25 cellular contexts compared by ENCODE assay signal in the genomic region with DNA sequence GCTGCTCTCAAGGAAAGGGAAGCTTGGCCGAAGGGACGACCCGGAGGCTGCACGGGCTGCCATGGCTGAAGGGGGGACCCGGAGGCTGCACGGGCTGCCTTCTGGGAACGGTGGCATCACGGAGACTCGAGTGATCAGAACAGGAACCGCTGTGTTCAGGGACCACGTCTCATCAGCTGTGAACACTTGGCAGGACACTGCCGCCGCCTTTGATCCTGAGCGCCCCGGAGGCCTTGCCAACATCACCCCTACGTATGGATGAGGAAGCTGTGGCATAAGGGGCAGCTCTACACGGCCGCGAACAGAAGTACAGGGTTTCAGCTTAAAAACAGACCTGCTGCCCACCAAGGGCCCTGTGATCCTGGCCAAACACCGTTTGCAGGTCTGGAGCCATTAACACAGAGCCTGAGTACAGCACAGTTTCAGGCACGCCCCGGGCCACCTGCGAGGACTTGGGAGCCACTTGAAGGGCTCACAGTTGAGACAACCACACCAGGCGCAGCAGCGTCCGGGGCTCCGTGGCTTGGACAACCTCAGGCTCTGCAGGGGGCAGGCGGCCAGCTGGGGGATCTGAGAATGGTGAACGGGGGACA. TPM values are rescaled to one million over a fixed set of nuclear protein-coding genes. Genes with fewer than 3 reads are reported as not detected.
DNase-seq lines count a peak whose midpoint lies in the region; ATAC-seq, FAIRE-seq and TF ChIP-seq lines count a peak whose summit lies in the region.
"Had no signal": no experiment of that assay in that cellular context is flagged by ENCODE, and none has a peak within 500 bp of the region (broad histone marks: within the 10 kb centered on the region; RNA-seq: fewer than 3 reads in every experiment).

No MANE protein-coding gene starts in this region.

- no peak overlapping the region for H3K23ac ChIP-seq in mesenchymal stem cell (ENCODE audit: low read length in 2 of 2)

- no peak for TF ChIP-seq CTCF in HepG2 (CRISPR knock-in tag; IDR thresholded peaks at IDR 0.05)
- no peak for TF ChIP-seq CTCF in right lobe of liver (IDR thresholded peaks at IDR 0.05)
- TF ChIP-seq CTCF in OCI-LY7 (conservative IDR thresholded peaks at IDR 0.05; ENCODE audit: low read length), result no peak

- H3K4me2 ChIP-seq in HepG2 (ENCODE audit: low read depth, low read length), result no peak overlapping the region
- no peak overlapping the region for H3K4me2 ChIP-seq in OCI-LY7 (ENCODE audit: low read length)
- H3K4me2 ChIP-seq in mesenchymal stem cell (ENCODE audit: low read length, poor library complexity, severe bottlenecking), result no peak overlapping the region

- H3K27me3 ChIP-seq in HepG2 (ENCODE audit: control insufficient read depth in 1 of 2, insufficient read depth in 2 of 2, low read length in 2 of 2) (peaks cover 0 to 8% of the 10 kb centered on the region in 2 experiments; a peak in 2 of 5 replicates), right lobe of liver (no peaks in the 10 kb centered on the region), mesenchymal stem cell (ENCODE audit: control insufficient read depth in 1 of 2, insufficient read depth in 1 of 2, low read length in 2 of 2) (peaks cover 0 to 11% of the 10 kb centered on the region in 2 experiments), aorta (ENCODE audit: control insufficient read depth in 1 of 2, insufficient read depth in 2 of 2, low read length in 1 of 2) (no peaks in the 10 kb centered on the region)
- H3K27me3 ChIP-seq: colonic mucosa, pancreas had no signal

- H3K79me1 ChIP-seq in mesenchymal stem cell (replicated peaks; ENCODE audit: low read length, poor library complexity, severe bottlenecking), result peaks cover 20% of the 10 kb centered on the region

- FAIRE-seq in HepG2 (lab: Jason Lieb, UNC), result no peak
- FAIRE-seq: endothelial cell of umbilical vein, G401.6, GM12891, pancreas had no signal

- DNase-seq in HepG2 (ENCODE audit: low spot score) (no peak), right lobe of liver (no peak), OCI-LY7 (ENCODE audit: low spot score) (no peak), mesenchymal stem cell (no peak), aorta (peak; percentile 48 to 75), epidermal melanocyte (ENCODE audit: insufficient read length, low spot score) (no peak), amniotic stem cell (lab: John Stamatoyannopoulos, UW) (no peak)
- DNase-seq: activated B cell treated with CpG ODN at 0.5 μM for 24 hours; activated naive CD4-positive, alpha-beta T cell treated with anti-CD3 and anti-CD28 coated beads, Interleukin-2, amount 50 U/mL, for 16 hours; colonic mucosa; foreskin melanocyte; IMR-90; left colon; NCI-H1092; NCI-H2171 treated with DMSO at 0.1 percent for 48 hours; Right ventricle myocardium superior; stimulated activated CD4-positive, alpha-beta T cell treated with anti-CD3 and anti-CD28 coated beads, Interleukin-4, amount 100 ng/mL, for 1 hour; T-helper 1 cell had no signal

- no peak overlapping the region for H3K14ac ChIP-seq in mesenchymal stem cell (ENCODE audit: low read length in 2 of 2)

- H3K79me2 ChIP-seq in HepG2 (ENCODE audit: insufficient read depth, low read length), result no peaks in the 10 kb centered on the region
- peaks cover 8% of the 10 kb centered on the region; the same call in 1 of the 2 replicates for H3K79me2 ChIP-seq in OCI-LY7 (ENCODE audit: insufficient read depth, low read depth, low read length)

- H2BK12ac ChIP-seq in mesenchymal stem cell (ENCODE audit: low read length in 2 of 2), result no peak overlapping the region

- peak overlapping the region; percentile 22 for H4K91ac ChIP-seq in mesenchymal stem cell (ENCODE audit: low read length)

- H3K4me1 ChIP-seq in HepG2 (ENCODE audit: insufficient read depth, low read length) (peaks cover 20% of the 10 kb centered on the region), right lobe of liver (peaks cover 0 to 16% (median 8%) of the 10 kb centered on the region in 4 donors), OCI-LY7 (ENCODE audit: insufficient read depth, low read length, poor library complexity, severe bottlenecking) (peaks cover 45% of the 10 kb centered on the region), mesenchymal stem cell (ENCODE audit: control insufficient read depth, insufficient read depth, low read depth, low read length) (peaks cover 10% of the 10 kb centered on the region), aorta (ENCODE audit: control insufficient read depth in 1 of 2, insufficient read depth in 2 of 2, low read length in 2 of 2) (no peaks in the 10 kb centered on the region)

- H2AK5ac ChIP-seq in mesenchymal stem cell (ENCODE audit: low read length, severe bottlenecking), result no peak overlapping the region

- no peak overlapping the region for H3K4me3 ChIP-seq in HepG2 (replicated peaks in 1 of 3; ENCODE audit: insufficient read depth in 1 of 3, low read depth in 2 of 3, low read length in 3 of 3)
- no peak overlapping the region for H3K4me3 ChIP-seq in right lobe of liver
- no peak overlapping the region for H3K4me3 ChIP-seq in OCI-LY7 (ENCODE audit: low read depth, low read length, poor library complexity, severe bottlenecking)
- no peak overlapping the region for H3K4me3 ChIP-seq in mesenchymal stem cell (ENCODE audit: insufficient read depth in 1 of 2, low read depth in 1 of 2, low read length in 2 of 2)
- H3K4me3 ChIP-seq in aorta (ENCODE audit: low read length in 2 of 2), result no peak overlapping the region
- H3K4me3 ChIP-seq: colonic mucosa, pancreas had no signal

- no peak for TF ChIP-seq POLR2A in HepG2 (IDR thresholded peaks at IDR 0.05; ENCODE audit: insufficient read depth in 1 of 2, low read depth in 2 of 2, low read length in 2 of 2)
- TF ChIP-seq POLR2A in right lobe of liver (IDR thresholded peaks at IDR 0.05), result no peak

- H3K9me3 ChIP-seq in HepG2 (ENCODE audit: low read length), result no peaks in the 10 kb centered on the region
- no peaks in the 10 kb centered on the region for H3K9me3 ChIP-seq in right lobe of liver
- no peaks in the 10 kb centered on the region for H3K9me3 ChIP-seq in OCI-LY7 (ENCODE audit: low read length)
- H3K9me3 ChIP-seq in mesenchymal stem cell (ENCODE audit: control insufficient read depth, low read length), result no peaks in the 10 kb centered on the region
- no peaks in the 10 kb centered on the region for H3K9me3 ChIP-seq in aorta (ENCODE audit: control insufficient read depth, low read length)
- H3K9me3 ChIP-seq: Caco-2, colonic mucosa, pancreas had no signal

- no peak overlapping the region for H3K27ac ChIP-seq in HepG2 (ENCODE audit: extremely low read length, insufficient read depth, low read length)
- H3K27ac ChIP-seq in right lobe of liver, result no peak overlapping the region
- peak overlapping the region; percentile 100 for H3K27ac ChIP-seq in OCI-LY7 (ENCODE audit: low read depth, low read length, poor library complexity, severe bottlenecking)
- H3K27ac ChIP-seq in mesenchymal stem cell (ENCODE audit: low read length, poor library complexity, severe bottlenecking), result no peak overlapping the region
- no peak overlapping the region for H3K27ac ChIP-seq in aorta (ENCODE audit: low read depth in 1 of 2, low read length in 2 of 2)
- H3K27ac ChIP-seq: colonic mucosa, pancreas had no signal

- no peak for TF ChIP-seq EP300 in HepG2 (IDR thresholded peaks at IDR 0.05; ENCODE audit: low read depth in 2 of 2, low read length in 2 of 2)
- no peak for TF ChIP-seq EP300 in HepG2 (CRISPR knock-in tag; IDR thresholded peaks at IDR 0.05; ENCODE audit: borderline replicate concordance)

- no peak for TF ChIP-seq RAD21 in HepG2 (CRISPR knock-in tag; IDR thresholded peaks at IDR 0.05)

- H3K9ac ChIP-seq in HepG2 (ENCODE audit: insufficient read depth, low read depth, low read length), result no peak overlapping the region
- H3K9ac ChIP-seq in mesenchymal stem cell (ENCODE audit: low read length), result no peak overlapping the region

- H2BK120ac ChIP-seq in mesenchymal stem cell (ENCODE audit: low read depth, low read length), result no peak overlapping the region

- POLR2A ChIA-PET in HepG2 (lab: Yijun Ruan, JAX), result no interaction called here
- POLR2A ChIA-PET in OCI-LY7 (lab: Charles Lee), result interaction anchor here (1.9 to 8.1 kb wide), 2 partner anchors 24 to 26 kb away, joined by 6 to 78 read pairs; a partner anchor contains a TSS

- H3K18ac ChIP-seq in mesenchymal stem cell (ENCODE audit: low read depth in 1 of 2, low read length in 2 of 2), result no peak overlapping the region

- no peak for ATAC-seq in HepG2
- no peak for ATAC-seq in right lobe of liver
- no peak for ATAC-seq in aorta (ENCODE audit: low FRiP score)
- no peak for ATAC-seq in HG02840 (IDR thresholded peaks at IDR 0.05; ENCODE audit: low FRiP score, unreplicated experiment)
- ATAC-seq: left colon, pancreas had no signal

- CTCF ChIA-PET in HepG2 (lab: Yijun Ruan, JAX; ENCODE audit: low intra/inter-chr PET ratio, low total read pairs), result no interaction called here
- CTCF ChIA-PET in OCI-LY7 (lab: Charles Lee; ENCODE audit: unreplicated experiment), result no interaction called here

- BruUV-seq in HepG2 (replicated peaks; lab: Mats Ljungman, UMichigan) (no TSS peak), OCI-LY7 (replicated peaks; lab: Mats Ljungman, UMichigan) (no TSS peak)

- WGBS in HepG2 (ENCODE audit: low lambda C conversion rate), result 97% methylated on average over 15 of the region's 29 CpGs
- 71% methylated on average over 2 of the region's 29 CpGs for WGBS in right lobe of liver (ENCODE audit: insufficient coverage, low coverage, low lambda C conversion rate, missing lambda C conversion rate)
- WGBS in mesenchymal stem cell, result 97% methylated on average over 29 of the region's 29 CpGs
- 92 to 93% methylated on average over 29 of the region's 29 CpGs for WGBS in aorta, 2 donors

- in situ Hi-C loops in HepG2 (cut with HindIII; ENCODE audit: extremely low pct_ligation_motif_present, low pct_unique_long_range_greater_than_20kb), result no loop called here

- H3K36me3 ChIP-seq in HepG2 (replicated peaks in 1 of 2; ENCODE audit: control insufficient read depth in 1 of 2, insufficient read depth in 2 of 2, low read length in 2 of 2), result peaks cover 20 to 38% of the 10 kb centered on the region in 2 experiments; a peak in 4 of 5 replicates
- H3K36me3 ChIP-seq in right lobe of liver, result peaks cover 0 to 59% (median 37%) of the 10 kb centered on the region in 4 donors
- peaks cover 71% of the 10 kb centered on the region for H3K36me3 ChIP-seq in OCI-LY7 (ENCODE audit: insufficient read depth, low read length)
- H3K36me3 ChIP-seq in mesenchymal stem cell (ENCODE audit: control insufficient read depth in 1 of 2, insufficient read depth in 2 of 2, low read depth in 1 of 2, low read length in 2 of 2), result peaks cover 60 to 64% of the 10 kb centered on the region in 2 experiments
- peaks cover 0 to 16% of the 10 kb centered on the region in 2 donors for H3K36me3 ChIP-seq in aorta (ENCODE audit: control insufficient read depth in 1 of 2, insufficient read depth in 2 of 2, low read length in 1 of 2)
- H3K36me3 ChIP-seq: colonic mucosa had no signal

- H2BK15ac ChIP-seq in mesenchymal stem cell (ENCODE audit: low read depth, poor library complexity, severe bottlenecking), result no peak overlapping the region

- no peak overlapping the region for H3K4ac ChIP-seq in mesenchymal stem cell (ENCODE audit: low read depth in 1 of 2, low read length in 2 of 2)

- no peak overlapping the region for H4K8ac ChIP-seq in mesenchymal stem cell (ENCODE audit: low read length)

- intact Hi-C loops in HepG2 (cut with micrococcal nuclease; ENCODE audit: unreplicated experiment) (no loop called here), right lobe of liver (cut with DNase I) (no loop called here), OCI-LY7 (cut with micrococcal nuclease; ENCODE audit: unreplicated experiment) (loop anchor here (5.0 to 10.0 kb wide), 3 partner anchors 56 to 476 kb away; a partner anchor contains a TSS), aorta (cut with DNase I) (no loop called here)

- H4K20me1 ChIP-seq in HepG2 (ENCODE audit: insufficient read depth, low read length), result no peaks in the 10 kb centered on the region
- H4K20me1 ChIP-seq in OCI-LY7 (ENCODE audit: insufficient read depth, low read length), result no peaks in the 10 kb centered on the region

- no peaks in the 10 kb centered on the region for H3K9me2 ChIP-seq in OCI-LY7 (ENCODE audit: insufficient read depth, low read length)

- H2BK5ac ChIP-seq in mesenchymal stem cell (ENCODE audit: low read depth, low read length, poor library complexity, severe bottlenecking), result no peak overlapping the region

- H2AFZ ChIP-seq in HepG2 (ENCODE audit: low read length), result no peak overlapping the region
- no peak overlapping the region for H2AFZ ChIP-seq in OCI-LY7 (ENCODE audit: low read length)
- no peak overlapping the region for H2AFZ ChIP-seq in mesenchymal stem cell (ENCODE audit: low read depth, low read length)

RNA-seq across cellular contexts. Expression of a gene that starts 23.9 kb away (rescaled TPM):
- 1.2 and 5.9 TPM in 2 replicates for total RNA-seq in HepG2 (2016; rRNA removed; fragmentation: Illumina TruSeq; extraction: Trizol)
- 6.1 and 7.1 TPM in 2 replicates for total RNA-seq in HepG2 (2016; cell fraction: cytosol; rRNA removed; fragmentation: Illumina TruSeq; extraction: Trizol; ENCODE audit: low read depth)
- total RNA-seq in HepG2 (2016; cell fraction: insoluble cytoplasmic fraction; rRNA removed; fragmentation: Illumina TruSeq; extraction: Trizol), result 1.7 and 5.8 TPM in 2 replicates
- 3.3 and 3.7 TPM in 2 replicates for total RNA-seq in HepG2 (2016; cell fraction: membrane; rRNA removed; fragmentation: Illumina TruSeq; extraction: Trizol)
- total RNA-seq in HepG2 (2016; cell fraction: nucleus; rRNA removed; fragmentation: Illumina TruSeq; extraction: Trizol), result 7.1 and 8.7 TPM in 2 replicates
- polyA plus RNA-seq in HepG2 (2011; rRNA removed), result 3.5 and 4.3 TPM in 2 replicates
- polyA plus RNA-seq in HepG2 (2011; cell fraction: cytosol; rRNA removed), result 0.68 and 2.0 TPM in 2 replicates
- 28.2 and 42.3 TPM in 2 replicates for polyA plus RNA-seq in HepG2 (2011; cell fraction: nucleus; rRNA removed)
- polyA plus RNA-seq in HepG2 (2012), result 1.7 and 2.9 TPM in 2 replicates
- 0.62 and 0.99 TPM in 2 replicates for polyA plus RNA-seq in HepG2 (2016; cell fraction: cytosol; fragmentation: Illumina TruSeq; extraction: Trizol; ENCODE audit: low read depth)
- 1.6 and 2.5 TPM in 2 replicates for polyA plus RNA-seq in HepG2 (2016; cell fraction: insoluble cytoplasmic fraction; fragmentation: Illumina TruSeq; extraction: Trizol; ENCODE audit: low read depth)
- polyA plus RNA-seq in HepG2 (2016; cell fraction: membrane; fragmentation: Illumina TruSeq; extraction: Trizol; ENCODE audit: low read depth), result 1.4 and 1.5 TPM in 2 replicates
- 24.5 and 26.8 TPM in 2 replicates for polyA plus RNA-seq in HepG2 (2016; cell fraction: nucleus; fragmentation: Illumina TruSeq; extraction: Trizol; ENCODE audit: insufficient read depth, low read depth)
- polyA minus RNA-seq in HepG2 (2011; rRNA and poly(A)+ RNA removed; ENCODE audit: low replicate concordance), result 0.30 and 3.4 TPM in 2 replicates
- polyA minus RNA-seq in HepG2 (2011; cell fraction: cytosol; rRNA and poly(A)+ RNA removed), result 1.9 and 2.0 TPM in 2 replicates
- polyA minus RNA-seq in HepG2 (2011; cell fraction: nucleus; rRNA and poly(A)+ RNA removed), result 4.0 and 6.4 TPM in 2 replicates
- not detected for total RNA-seq in right lobe of liver
- total RNA-seq in OCI-LY7 (2014; rRNA removed; shearing (Covaris generic)), result 120 and 156 TPM in 2 replicates
- total RNA-seq in OCI-LY7 (2022), result 173 and 198 TPM in 2 replicates
- polyA plus RNA-seq in mesenchymal stem cell (2013, experiment 1 of 2), result not detected
- not detected for polyA plus RNA-seq in mesenchymal stem cell (2013, experiment 2 of 2)
- total RNA-seq in aorta, result not detected
- polyA plus RNA-seq in aorta, result not detected
- total RNA-seq: endothelial cell of umbilical vein, IMR-90, Right ventricle myocardium superior, temporal lobe had no signal
- polyA plus RNA-seq: IMR-90, pancreas had no signal

RNA-seq across cellular contexts. Expression of a gene that starts 26.1 kb away (rescaled TPM):
- total RNA-seq in HepG2 (2016; rRNA removed; fragmentation: Illumina TruSeq; extraction: Trizol), result 65.4 and 124 TPM in 2 replicates
- 165 and 166 TPM in 2 replicates for total RNA-seq in HepG2 (2016; cell fraction: cytosol; rRNA removed; fragmentation: Illumina TruSeq; extraction: Trizol; ENCODE audit: low read depth)
- total RNA-seq in HepG2 (2016; cell fraction: insoluble cytoplasmic fraction; rRNA removed; fragmentation: Illumina TruSeq; extraction: Trizol), result 72.1 and 131 TPM in 2 replicates
- total RNA-seq in HepG2 (2016; cell fraction: membrane; rRNA removed; fragmentation: Illumina TruSeq; extraction: Trizol), result 271 and 285 TPM in 2 replicates
- total RNA-seq in HepG2 (2016; cell fraction: nucleus; rRNA removed; fragmentation: Illumina TruSeq; extraction: Trizol), result 76.4 and 77.0 TPM in 2 replicates
- polyA plus RNA-seq in HepG2 (2011; rRNA removed), result 80.3 and 99.3 TPM in 2 replicates
- 102 and 119 TPM in 2 replicates for polyA plus RNA-seq in HepG2 (2011; cell fraction: cytosol; rRNA removed)
- polyA plus RNA-seq in HepG2 (2011; cell fraction: nucleus; rRNA removed), result 99.8 and 103 TPM in 2 replicates
- 43.6 and 60.3 TPM in 2 replicates for polyA plus RNA-seq in HepG2 (2012)
- 124 and 168 TPM in 2 replicates for polyA plus RNA-seq in HepG2 (2016; cell fraction: cytosol; fragmentation: Illumina TruSeq; extraction: Trizol; ENCODE audit: low read depth)
- 83.6 and 94.2 TPM in 2 replicates for polyA plus RNA-seq in HepG2 (2016; cell fraction: insoluble cytoplasmic fraction; fragmentation: Illumina TruSeq; extraction: Trizol; ENCODE audit: low read depth)
- 184 and 217 TPM in 2 replicates for polyA plus RNA-seq in HepG2 (2016; cell fraction: membrane; fragmentation: Illumina TruSeq; extraction: Trizol; ENCODE audit: low read depth)
- 147 and 155 TPM in 2 replicates for polyA plus RNA-seq in HepG2 (2016; cell fraction: nucleus; fragmentation: Illumina TruSeq; extraction: Trizol; ENCODE audit: insufficient read depth, low read depth)
- polyA minus RNA-seq in HepG2 (2011; rRNA and poly(A)+ RNA removed; ENCODE audit: low replicate concordance), result 281 and 712 TPM in 2 replicates
- 45.2 and 56.5 TPM in 2 replicates for polyA minus RNA-seq in HepG2 (2011; cell fraction: cytosol; rRNA and poly(A)+ RNA removed)
- polyA minus RNA-seq in HepG2 (2011; cell fraction: nucleus; rRNA and poly(A)+ RNA removed), result 37.0 and 46.2 TPM in 2 replicates
- total RNA-seq in right lobe of liver, result 100 to 1,000 TPM in 4 of 6 experiments, 10 to 100 TPM in 2; 63.8 to 155 (median 128) TPM
- 356 and 395 TPM in 2 replicates for total RNA-seq in OCI-LY7 (2014; rRNA removed; shearing (Covaris generic))
- 395 and 396 TPM in 2 replicates for total RNA-seq in OCI-LY7 (2022)
- polyA plus RNA-seq in mesenchymal stem cell (2013, experiment 1 of 2), result 63.5 TPM
- 62.4 TPM for polyA plus RNA-seq in mesenchymal stem cell (2013, experiment 2 of 2)
- total RNA-seq in aorta, result 10 to 100 TPM; 66.0 to 71.2 TPM
- polyA plus RNA-seq in aorta, result 10 to 100 TPM; 72.5 to 95.5 TPM

Comparison
In these comparisons a context has a peak if more than half of its experiments do, and no peak if none do; other contexts are left out.
1. DNase-seq: peak in aorta (2 of 2); none in HepG2 (single experiment), right lobe of liver (0 of 3), OCI-LY7 (single experiment), mesenchymal stem cell (single experiment), epidermal melanocyte (single experiment) and amniotic stem cell (single experiment).
2. RNA of a gene that starts 23.9 kb away (total RNA-seq): 120 to 198 TPM in OCI-LY7; 1.2 to 8.7 TPM in HepG2, not detected in right lobe of liver and not detected in aorta; every median in the first group is over 10 times any median in the second.